1 cellular context compared by ENCODE assay signal in the genomic region with DNA sequence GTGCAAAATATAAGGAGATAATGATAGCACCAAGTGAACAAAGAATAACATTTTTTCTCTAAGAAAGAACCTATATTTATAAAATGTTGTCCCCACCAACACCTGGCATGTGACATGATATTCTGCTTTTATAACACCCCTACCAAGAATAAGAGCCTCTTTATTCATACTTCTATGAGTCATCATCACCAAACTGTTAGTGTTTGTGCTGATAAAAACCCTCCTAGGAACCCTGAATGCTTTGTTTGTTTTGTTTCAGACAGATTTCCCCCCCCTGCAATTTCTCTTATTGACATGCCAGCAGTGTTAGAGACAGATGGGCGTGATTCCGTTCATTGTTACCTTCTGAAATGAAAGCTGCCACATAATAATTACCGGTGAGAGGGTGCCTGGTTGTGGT.
TF ChIP-seq lines count a peak whose summit lies in the region.

No MANE protein-coding gene starts in this region.

TF ChIP-seq in GM23338, 12 proteins besides CTCF, POLR2A, EP300 and RAD21 (continued from another document):
- TF ChIP-seq, protein P1, sequence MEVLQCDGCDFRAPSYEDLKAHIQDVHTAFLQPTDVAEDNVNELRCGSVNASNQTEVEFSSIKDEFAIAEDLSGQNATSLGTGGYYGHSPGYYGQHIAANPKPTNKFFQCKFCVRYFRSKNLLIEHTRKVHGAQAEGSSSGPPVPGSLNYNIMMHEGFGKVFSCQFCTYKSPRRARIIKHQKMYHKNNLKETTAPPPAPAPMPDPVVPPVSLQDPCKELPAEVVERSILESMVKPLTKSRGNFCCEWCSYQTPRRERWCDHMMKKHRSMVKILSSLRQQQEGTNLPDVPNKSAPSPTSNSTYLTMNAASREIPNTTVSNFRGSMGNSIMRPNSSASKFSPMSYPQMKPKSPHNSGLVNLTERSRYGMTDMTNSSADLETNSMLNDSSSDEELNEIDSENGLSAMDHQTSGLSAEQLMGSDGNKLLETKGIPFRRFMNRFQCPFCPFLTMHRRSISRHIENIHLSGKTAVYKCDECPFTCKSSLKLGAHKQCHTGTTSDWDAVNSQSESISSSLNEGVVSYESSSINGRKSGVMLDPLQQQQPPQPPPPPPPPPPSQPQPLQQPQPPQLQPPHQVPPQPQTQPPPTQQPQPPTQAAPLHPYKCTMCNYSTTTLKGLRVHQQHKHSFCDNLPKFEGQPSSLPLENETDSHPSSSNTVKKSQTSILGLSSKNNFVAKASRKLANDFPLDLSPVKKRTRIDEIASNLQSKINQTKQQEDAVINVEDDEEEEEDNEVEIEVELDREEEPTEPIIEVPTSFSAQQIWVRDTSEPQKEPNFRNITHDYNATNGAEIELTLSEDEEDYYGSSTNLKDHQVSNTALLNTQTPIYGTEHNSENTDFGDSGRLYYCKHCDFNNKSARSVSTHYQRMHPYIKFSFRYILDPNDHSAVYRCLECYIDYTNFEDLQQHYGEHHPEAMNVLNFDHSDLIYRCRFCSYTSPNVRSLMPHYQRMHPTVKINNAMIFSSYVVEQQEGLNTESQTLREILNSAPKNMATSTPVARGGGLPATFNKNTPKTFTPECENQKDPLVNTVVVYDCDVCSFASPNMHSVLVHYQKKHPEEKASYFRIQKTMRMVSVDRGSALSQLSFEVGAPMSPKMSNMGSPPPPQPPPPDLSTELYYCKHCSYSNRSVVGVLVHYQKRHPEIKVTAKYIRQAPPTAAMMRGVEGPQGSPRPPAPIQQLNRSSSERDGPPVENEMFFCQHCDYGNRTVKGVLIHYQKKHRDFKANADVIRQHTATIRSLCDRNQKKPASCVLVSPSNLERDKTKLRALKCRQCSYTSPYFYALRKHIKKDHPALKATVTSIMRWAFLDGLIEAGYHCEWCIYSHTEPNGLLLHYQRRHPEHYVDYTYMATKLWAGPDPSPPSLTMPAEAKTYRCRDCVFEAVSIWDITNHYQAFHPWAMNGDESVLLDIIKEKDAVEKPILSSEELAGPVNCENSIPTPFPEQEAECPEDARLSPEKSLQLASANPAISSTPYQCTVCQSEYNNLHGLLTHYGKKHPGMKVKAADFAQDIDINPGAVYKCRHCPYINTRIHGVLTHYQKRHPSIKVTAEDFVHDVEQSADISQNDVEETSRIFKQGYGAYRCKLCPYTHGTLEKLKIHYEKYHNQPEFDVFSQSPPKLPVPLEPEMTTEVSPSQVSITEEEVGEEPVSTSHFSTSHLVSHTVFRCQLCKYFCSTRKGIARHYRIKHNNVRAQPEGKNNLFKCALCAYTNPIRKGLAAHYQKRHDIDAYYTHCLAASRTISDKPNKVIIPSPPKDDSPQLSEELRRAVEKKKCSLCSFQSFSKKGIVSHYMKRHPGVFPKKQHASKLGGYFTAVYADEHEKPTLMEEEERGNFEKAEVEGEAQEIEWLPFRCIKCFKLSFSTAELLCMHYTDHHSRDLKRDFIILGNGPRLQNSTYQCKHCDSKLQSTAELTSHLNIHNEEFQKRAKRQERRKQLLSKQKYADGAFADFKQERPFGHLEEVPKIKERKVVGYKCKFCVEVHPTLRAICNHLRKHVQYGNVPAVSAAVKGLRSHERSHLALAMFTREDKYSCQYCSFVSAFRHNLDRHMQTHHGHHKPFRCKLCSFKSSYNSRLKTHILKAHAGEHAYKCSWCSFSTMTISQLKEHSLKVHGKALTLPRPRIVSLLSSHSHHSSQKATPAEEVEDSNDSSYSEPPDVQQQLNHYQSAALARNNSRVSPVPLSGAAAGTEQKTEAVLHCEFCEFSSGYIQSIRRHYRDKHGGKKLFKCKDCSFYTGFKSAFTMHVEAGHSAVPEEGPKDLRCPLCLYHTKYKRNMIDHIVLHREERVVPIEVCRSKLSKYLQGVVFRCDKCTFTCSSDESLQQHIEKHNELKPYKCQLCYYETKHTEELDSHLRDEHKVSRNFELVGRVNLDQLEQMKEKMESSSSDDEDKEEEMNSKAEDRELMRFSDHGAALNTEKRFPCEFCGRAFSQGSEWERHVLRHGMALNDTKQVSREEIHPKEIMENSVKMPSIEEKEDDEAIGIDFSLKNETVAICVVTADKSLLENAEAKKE (CRISPR knock-in tag; IDR thresholded peaks at IDR 0.05) = no peak
- TF ChIP-seq CREB1 (CRISPR knock-in tag; IDR thresholded peaks at IDR 0.05; ENCODE audit: low read depth) = no peak
